Comparison of ENCODE assay signal across 2 cellular contexts in the genomic region with DNA sequence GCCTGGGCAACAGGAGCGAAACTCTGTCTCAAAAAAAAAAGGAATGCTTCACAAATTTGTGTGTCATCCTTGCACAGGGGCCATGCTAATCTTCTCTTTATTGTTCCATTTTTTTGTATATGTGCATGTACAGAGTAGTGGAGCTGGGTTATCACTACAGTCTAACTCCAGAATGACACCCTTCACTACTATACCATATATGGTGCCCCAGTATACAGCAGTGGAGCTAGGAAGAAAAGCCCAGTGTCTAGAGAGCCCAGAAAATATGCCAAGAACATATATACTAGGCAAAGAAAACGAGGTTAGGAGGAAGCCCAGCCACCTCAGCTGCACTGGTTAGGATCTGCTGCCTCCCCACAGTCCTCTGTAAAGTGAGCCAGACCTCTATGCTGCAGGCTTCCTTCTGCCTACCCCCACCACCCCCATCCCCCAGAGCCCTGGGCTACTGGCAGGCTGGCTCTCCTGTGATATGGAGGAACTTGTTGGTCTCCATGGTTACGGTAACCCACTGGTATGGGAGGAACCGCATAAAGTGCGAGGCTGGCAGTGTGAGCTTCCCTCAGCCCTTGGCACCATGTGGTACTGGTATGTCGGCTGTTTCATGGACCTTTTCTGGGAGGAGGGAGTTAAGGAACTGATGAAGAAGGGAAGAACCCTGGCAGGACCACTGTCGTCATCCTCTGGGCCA.
TF ChIP-seq lines count a peak whose summit lies in the region.

No MANE protein-coding gene starts in this region.

TF ChIP-seq in H1, 55 proteins besides CTCF, POLR2A, EP300 and RAD21 (continues in another document):
- peak; percentile 63 for TF ChIP-seq CTBP2 (IDR thresholded peaks at IDR 0.05; ENCODE audit: borderline replicate concordance, insufficient read depth, insufficient read length, low read length)
- no peak for TF ChIP-seq BCL11A (IDR thresholded peaks at IDR 0.05; ENCODE audit: low read depth in 2 of 2, low read length in 2 of 2)
- TF ChIP-seq, protein P1, sequence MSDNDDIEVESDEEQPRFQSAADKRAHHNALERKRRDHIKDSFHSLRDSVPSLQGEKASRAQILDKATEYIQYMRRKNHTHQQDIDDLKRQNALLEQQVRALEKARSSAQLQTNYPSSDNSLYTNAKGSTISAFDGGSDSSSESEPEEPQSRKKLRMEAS (IDR thresholded peaks at IDR 0.05): peak; percentile 66
- no peak for TF ChIP-seq MAFK (IDR thresholded peaks at IDR 0.05; ENCODE audit: low read depth, low read length)
- no peak for TF ChIP-seq RXRA (IDR thresholded peaks at IDR 0.05; ENCODE audit: insufficient read depth, low read depth, low read length)
- TF ChIP-seq KDM1A (IDR thresholded peaks at IDR 0.05; ENCODE audit: borderline replicate concordance, low read length): no peak
- TF ChIP-seq, protein P2, sequence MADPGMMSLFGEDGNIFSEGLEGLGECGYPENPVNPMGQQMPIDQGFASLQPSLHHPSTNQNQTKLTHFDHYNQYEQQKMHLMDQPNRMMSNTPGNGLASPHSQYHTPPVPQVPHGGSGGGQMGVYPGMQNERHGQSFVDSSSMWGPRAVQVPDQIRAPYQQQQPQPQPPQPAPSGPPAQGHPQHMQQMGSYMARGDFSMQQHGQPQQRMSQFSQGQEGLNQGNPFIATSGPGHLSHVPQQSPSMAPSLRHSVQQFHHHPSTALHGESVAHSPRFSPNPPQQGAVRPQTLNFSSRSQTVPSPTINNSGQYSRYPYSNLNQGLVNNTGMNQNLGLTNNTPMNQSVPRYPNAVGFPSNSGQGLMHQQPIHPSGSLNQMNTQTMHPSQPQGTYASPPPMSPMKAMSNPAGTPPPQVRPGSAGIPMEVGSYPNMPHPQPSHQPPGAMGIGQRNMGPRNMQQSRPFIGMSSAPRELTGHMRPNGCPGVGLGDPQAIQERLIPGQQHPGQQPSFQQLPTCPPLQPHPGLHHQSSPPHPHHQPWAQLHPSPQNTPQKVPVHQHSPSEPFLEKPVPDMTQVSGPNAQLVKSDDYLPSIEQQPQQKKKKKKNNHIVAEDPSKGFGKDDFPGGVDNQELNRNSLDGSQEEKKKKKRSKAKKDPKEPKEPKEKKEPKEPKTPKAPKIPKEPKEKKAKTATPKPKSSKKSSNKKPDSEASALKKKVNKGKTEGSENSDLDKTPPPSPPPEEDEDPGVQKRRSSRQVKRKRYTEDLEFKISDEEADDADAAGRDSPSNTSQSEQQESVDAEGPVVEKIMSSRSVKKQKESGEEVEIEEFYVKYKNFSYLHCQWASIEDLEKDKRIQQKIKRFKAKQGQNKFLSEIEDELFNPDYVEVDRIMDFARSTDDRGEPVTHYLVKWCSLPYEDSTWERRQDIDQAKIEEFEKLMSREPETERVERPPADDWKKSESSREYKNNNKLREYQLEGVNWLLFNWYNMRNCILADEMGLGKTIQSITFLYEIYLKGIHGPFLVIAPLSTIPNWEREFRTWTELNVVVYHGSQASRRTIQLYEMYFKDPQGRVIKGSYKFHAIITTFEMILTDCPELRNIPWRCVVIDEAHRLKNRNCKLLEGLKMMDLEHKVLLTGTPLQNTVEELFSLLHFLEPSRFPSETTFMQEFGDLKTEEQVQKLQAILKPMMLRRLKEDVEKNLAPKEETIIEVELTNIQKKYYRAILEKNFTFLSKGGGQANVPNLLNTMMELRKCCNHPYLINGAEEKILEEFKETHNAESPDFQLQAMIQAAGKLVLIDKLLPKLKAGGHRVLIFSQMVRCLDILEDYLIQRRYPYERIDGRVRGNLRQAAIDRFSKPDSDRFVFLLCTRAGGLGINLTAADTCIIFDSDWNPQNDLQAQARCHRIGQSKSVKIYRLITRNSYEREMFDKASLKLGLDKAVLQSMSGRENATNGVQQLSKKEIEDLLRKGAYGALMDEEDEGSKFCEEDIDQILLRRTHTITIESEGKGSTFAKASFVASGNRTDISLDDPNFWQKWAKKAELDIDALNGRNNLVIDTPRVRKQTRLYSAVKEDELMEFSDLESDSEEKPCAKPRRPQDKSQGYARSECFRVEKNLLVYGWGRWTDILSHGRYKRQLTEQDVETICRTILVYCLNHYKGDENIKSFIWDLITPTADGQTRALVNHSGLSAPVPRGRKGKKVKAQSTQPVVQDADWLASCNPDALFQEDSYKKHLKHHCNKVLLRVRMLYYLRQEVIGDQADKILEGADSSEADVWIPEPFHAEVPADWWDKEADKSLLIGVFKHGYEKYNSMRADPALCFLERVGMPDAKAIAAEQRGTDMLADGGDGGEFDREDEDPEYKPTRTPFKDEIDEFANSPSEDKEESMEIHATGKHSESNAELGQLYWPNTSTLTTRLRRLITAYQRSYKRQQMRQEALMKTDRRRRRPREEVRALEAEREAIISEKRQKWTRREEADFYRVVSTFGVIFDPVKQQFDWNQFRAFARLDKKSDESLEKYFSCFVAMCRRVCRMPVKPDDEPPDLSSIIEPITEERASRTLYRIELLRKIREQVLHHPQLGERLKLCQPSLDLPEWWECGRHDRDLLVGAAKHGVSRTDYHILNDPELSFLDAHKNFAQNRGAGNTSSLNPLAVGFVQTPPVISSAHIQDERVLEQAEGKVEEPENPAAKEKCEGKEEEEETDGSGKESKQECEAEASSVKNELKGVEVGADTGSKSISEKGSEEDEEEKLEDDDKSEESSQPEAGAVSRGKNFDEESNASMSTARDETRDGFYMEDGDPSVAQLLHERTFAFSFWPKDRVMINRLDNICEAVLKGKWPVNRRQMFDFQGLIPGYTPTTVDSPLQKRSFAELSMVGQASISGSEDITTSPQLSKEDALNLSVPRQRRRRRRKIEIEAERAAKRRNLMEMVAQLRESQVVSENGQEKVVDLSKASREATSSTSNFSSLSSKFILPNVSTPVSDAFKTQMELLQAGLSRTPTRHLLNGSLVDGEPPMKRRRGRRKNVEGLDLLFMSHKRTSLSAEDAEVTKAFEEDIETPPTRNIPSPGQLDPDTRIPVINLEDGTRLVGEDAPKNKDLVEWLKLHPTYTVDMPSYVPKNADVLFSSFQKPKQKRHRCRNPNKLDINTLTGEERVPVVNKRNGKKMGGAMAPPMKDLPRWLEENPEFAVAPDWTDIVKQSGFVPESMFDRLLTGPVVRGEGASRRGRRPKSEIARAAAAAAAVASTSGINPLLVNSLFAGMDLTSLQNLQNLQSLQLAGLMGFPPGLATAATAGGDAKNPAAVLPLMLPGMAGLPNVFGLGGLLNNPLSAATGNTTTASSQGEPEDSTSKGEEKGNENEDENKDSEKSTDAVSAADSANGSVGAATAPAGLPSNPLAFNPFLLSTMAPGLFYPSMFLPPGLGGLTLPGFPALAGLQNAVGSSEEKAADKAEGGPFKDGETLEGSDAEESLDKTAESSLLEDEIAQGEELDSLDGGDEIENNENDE (IDR thresholded peaks at IDR 0.05; ENCODE audit: insufficient replicate concordance, low read length): no peak
- no peak for TF ChIP-seq CBX5 (IDR thresholded peaks at IDR 0.05; ENCODE audit: low read depth, low read length)
- TF ChIP-seq FOSL1 (IDR thresholded peaks at IDR 0.05; ENCODE audit: insufficient read depth, low read depth, low read length): no peak
- TF ChIP-seq JUND (IDR thresholded peaks at IDR 0.05; ENCODE audit: low read length): no peak
- peak; percentile 61 for TF ChIP-seq SP1 (IDR thresholded peaks at IDR 0.05; ENCODE audit: low read depth, low read length)
- TF ChIP-seq NRF1 (IDR thresholded peaks at IDR 0.05; ENCODE audit: low read depth, low read length): no peak
- TF ChIP-seq TCF12 (IDR thresholded peaks at IDR 0.05; ENCODE audit: low read depth, low read length): no peak
- no peak for TF ChIP-seq RFX5 (IDR thresholded peaks at IDR 0.05; ENCODE audit: borderline replicate concordance, low read depth, low read length)
- no peak for TF ChIP-seq GABPA (IDR thresholded peaks at IDR 0.05; ENCODE audit: borderline replicate concordance, insufficient read depth, low read length)
- peak; percentile 49; the same call in 1 of the 2 replicates for TF ChIP-seq POLR2AphosphoS5 (IDR thresholded peaks at IDR 0.05; ENCODE audit: low read depth, low read length)

TF ChIP-seq in neural cell, 6 proteins besides CTCF, POLR2A, EP300 and RAD21:
- TF ChIP-seq, protein P3, sequence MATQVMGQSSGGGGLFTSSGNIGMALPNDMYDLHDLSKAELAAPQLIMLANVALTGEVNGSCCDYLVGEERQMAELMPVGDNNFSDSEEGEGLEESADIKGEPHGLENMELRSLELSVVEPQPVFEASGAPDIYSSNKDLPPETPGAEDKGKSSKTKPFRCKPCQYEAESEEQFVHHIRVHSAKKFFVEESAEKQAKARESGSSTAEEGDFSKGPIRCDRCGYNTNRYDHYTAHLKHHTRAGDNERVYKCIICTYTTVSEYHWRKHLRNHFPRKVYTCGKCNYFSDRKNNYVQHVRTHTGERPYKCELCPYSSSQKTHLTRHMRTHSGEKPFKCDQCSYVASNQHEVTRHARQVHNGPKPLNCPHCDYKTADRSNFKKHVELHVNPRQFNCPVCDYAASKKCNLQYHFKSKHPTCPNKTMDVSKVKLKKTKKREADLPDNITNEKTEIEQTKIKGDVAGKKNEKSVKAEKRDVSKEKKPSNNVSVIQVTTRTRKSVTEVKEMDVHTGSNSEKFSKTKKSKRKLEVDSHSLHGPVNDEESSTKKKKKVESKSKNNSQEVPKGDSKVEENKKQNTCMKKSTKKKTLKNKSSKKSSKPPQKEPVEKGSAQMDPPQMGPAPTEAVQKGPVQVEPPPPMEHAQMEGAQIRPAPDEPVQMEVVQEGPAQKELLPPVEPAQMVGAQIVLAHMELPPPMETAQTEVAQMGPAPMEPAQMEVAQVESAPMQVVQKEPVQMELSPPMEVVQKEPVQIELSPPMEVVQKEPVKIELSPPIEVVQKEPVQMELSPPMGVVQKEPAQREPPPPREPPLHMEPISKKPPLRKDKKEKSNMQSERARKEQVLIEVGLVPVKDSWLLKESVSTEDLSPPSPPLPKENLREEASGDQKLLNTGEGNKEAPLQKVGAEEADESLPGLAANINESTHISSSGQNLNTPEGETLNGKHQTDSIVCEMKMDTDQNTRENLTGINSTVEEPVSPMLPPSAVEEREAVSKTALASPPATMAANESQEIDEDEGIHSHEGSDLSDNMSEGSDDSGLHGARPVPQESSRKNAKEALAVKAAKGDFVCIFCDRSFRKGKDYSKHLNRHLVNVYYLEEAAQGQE (IDR thresholded peaks at IDR 0.05; ENCODE audit: borderline replicate concordance): no peak
- TF ChIP-seq EZH2 (IDR thresholded peaks at IDR 0.05; ENCODE audit: borderline replicate concordance, insufficient read depth, low read length, poor library complexity, severe bottlenecking) (no peak), MXI1 (conservative IDR thresholded peaks at IDR 0.05; ENCODE audit: poor library complexity, severe bottlenecking) (no peak), SMC3 (conservative IDR thresholded peaks at IDR 0.05; ENCODE audit: poor library complexity) (no peak), TAF1 (IDR thresholded peaks at IDR 0.05; ENCODE audit: low read depth) (no peak), POLR2AphosphoS5 (IDR thresholded peaks at IDR 0.05) (no peak)
